ENCODE assay signal across 9 cellular contexts in the genomic region with DNA sequence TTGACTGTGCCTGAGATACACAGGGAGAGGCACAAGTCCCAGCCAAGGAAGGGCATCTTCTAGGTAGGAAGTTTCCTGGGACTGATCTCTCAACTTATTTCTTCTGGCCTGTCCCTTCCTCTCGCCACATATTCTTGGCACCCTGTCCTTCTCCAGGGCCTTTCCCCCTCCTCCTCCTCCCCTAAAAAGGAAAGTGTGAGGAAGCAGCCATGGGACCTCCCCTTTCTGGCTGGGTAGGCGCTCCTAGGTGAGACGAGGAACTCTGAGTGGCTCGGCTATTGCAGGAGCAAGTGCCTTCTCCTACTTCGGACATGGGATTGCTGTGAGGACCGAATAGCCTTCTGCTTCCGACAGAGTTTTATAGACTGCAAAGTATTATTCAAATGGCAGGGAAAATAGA. TPM values are rescaled to one million over a fixed set of nuclear protein-coding genes. Genes with fewer than 3 reads are reported as not detected.
A peak's percentile ranks its signal among the peaks of the same experiment; 100 is the strongest.
DNase-seq lines count a peak whose midpoint lies in the region; ATAC-seq and TF ChIP-seq lines count a peak whose summit lies in the region.
"Had no signal": no experiment of that assay in that cellular context is flagged by ENCODE, and none has a peak within 500 bp of the region (broad histone marks: within the 10 kb centered on the region; RNA-seq: fewer than 3 reads in every experiment).

No MANE protein-coding gene starts in this region.

- H3K27ac ChIP-seq in C4-2B (peak overlapping the region; percentile 90), body of pancreas (peak overlapping the region in 2 of 4 donors; percentile 38 to 59), muscle layer of colon (ENCODE audit: low read depth, low read length) (no peak overlapping the region)

- TF ChIP-seq POLR2A in body of pancreas (IDR thresholded peaks at IDR 0.05): no peak

- DNase-seq in body of pancreas: peak in 1 of 4 donors; percentile 29
- DNase-seq in AG08396 (ENCODE audit: low spot score): no peak
- no peak for DNase-seq in SW480 (ENCODE audit: low spot score)
- DNase-seq in NCI-H2081 (lab: John Stamatoyannopoulos, UW): no peak
- DNase-seq in SKM-1 treated with dmso at 0.1 percent for 144 hours (lab: John Stamatoyannopoulos, UW; ENCODE audit: unreplicated experiment): no peak

- ATAC-seq in HG02678 (IDR thresholded peaks at IDR 0.05; ENCODE audit: unreplicated experiment): peak; percentile 4
- ATAC-seq in body of pancreas: peak; percentile 41

- H3K4me3 ChIP-seq in body of pancreas (no peak overlapping the region), muscle layer of colon (ENCODE audit: low read depth in 1 of 2, low read length in 2 of 2) (peak overlapping the region; percentile 8 to 39)
- H3K4me3 ChIP-seq: HAP-1 had no signal

- H3K9me3 ChIP-seq in body of pancreas (no peaks in the 10 kb centered on the region), muscle layer of colon (ENCODE audit: low read length) (no peaks in the 10 kb centered on the region)
- H3K9me3 ChIP-seq: HAP-1 had no signal

- no peak overlapping the region for H3K9ac ChIP-seq in muscle layer of colon (ENCODE audit: low read length)

- H3K4me1 ChIP-seq in body of pancreas (peaks cover 27% of the 10 kb centered on the region), muscle layer of colon (ENCODE audit: insufficient read depth, low read length) (no peaks in the 10 kb centered on the region)

- intact Hi-C loops in body of pancreas (cut with DNase I): loop anchor here (5.0 kb wide), 1 partner anchor 40 kb away; the partner anchor contains the start of gene C1orf115

- no peaks in the 10 kb centered on the region for H3K27me3 ChIP-seq in body of pancreas
- no peaks in the 10 kb centered on the region for H3K27me3 ChIP-seq in muscle layer of colon (ENCODE audit: control insufficient read depth in 1 of 2, insufficient read depth in 2 of 2, low read length in 2 of 2)

- H3K36me3 ChIP-seq in body of pancreas (replicated peaks in 1 of 2; ENCODE audit: insufficient read depth in 1 of 2, low read depth in 2 of 2) (no peaks in the 10 kb centered on the region), muscle layer of colon (ENCODE audit: insufficient read depth, low read length) (no peaks in the 10 kb centered on the region)
- H3K36me3 ChIP-seq: HAP-1 had no signal

- TF ChIP-seq CTCF in C4-2B (conservative IDR thresholded peaks at IDR 0.05) (no peak), body of pancreas (IDR thresholded peaks at IDR 0.05) (no peak)

- WGBS in body of pancreas, 2 donors: 51 to 56% methylated on average over 7 of the region's 7 CpGs

RNA-seq across cellular contexts. Expression of gene MTARC2, which starts 15.5 kb away (rescaled TPM):
- total RNA-seq in body of pancreas: 10 to 100 TPM; 19.5 to 37.9 TPM

RNA-seq across cellular contexts. Expression of gene C1orf115, which starts 42.5 kb away (rescaled TPM):
- 10 to 100 TPM; 10.9 to 11.4 TPM for total RNA-seq in body of pancreas

RNA-seq across cellular contexts. Expression of gene MTARC1, which starts 54.1 kb away (rescaled TPM):
- 10 to 100 TPM in 1 of 2 donors, 1 to 10 TPM in 1; 5.2 to 71.5 TPM for total RNA-seq in body of pancreas

Comparison
In these comparisons a context has a peak if more than half of its experiments do, and no peak if none do; other contexts are left out.
1. H3K4me3 ChIP-seq: peak in muscle layer of colon (2 of 2); none in body of pancreas (0 of 2).